In the genomic region with DNA sequence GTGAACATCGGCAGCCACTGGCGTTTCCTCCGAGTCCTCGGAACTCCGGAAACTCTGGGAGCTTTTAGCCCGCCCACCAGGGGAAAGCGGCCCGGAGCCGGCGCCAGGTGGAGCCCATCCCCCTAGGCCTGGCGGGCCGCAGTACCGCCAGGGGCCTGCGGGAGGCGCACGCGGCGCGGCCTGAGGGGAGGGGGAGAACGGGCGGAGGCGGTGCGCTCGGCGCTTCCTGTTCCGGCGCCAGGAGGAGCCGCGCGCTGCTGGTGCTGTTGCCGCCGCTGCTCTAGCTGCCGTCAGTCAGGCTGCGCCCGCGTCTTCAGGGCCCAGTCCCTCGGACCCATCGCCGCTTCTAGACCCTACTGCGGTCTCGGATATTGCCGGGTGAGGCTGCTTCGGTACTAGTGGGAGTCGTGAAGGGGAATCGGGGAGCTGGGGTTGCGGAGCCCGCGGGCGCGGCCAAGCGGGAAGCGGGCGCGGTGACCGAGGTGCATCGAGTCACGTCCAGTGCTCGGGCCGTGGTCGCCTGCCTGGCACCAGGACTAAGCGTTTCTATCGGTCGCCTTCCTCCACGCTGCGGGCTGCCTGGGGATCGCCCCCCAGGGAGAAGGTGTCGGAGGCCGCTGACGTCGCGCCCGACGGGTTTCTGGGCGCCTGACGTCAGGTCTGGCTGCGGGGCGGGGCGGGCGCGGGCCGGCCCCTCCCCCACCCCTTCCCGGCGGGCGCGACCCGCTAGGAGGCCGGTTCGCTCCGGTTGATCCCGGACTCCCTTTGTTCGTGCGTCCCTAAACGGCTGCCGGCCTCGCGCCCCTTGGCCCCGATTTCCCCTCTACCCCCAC, we compare ENCODE assay signal across 8 cellular contexts. TPM values are rescaled to one million over a fixed set of nuclear protein-coding genes. Genes with fewer than 3 reads are reported as not detected.
DNase-seq lines count a peak whose midpoint lies in the region; ATAC-seq and TF ChIP-seq lines count a peak whose summit lies in the region.

A gene (plus strand): TSS at position 222 of the 833 bp plus-strand sequence. CDS start 10,037 bp downstream, outside the sequence.

- peak within 1 kb of the TSS; percentile 99 for H3K27ac ChIP-seq in C4-2B
- peak within 1 kb of the TSS; percentile 97 to 100 for H3K27ac ChIP-seq in liver (ENCODE audit: low read depth in 1 of 2, low read length in 2 of 2)

- TF ChIP-seq CTCF in C4-2B (conservative IDR thresholded peaks at IDR 0.05) (peak; percentile 100), liver (IDR thresholded peaks at IDR 0.05; ENCODE audit: low read depth, low read length, missing input control) (peak; percentile 100)

- H3K9ac ChIP-seq in liver (ENCODE audit: low read depth in 1 of 2, low read length in 2 of 2) = peak within 1 kb of the TSS; percentile 88 to 100

- H3K36me3 ChIP-seq in liver (ENCODE audit: control insufficient read depth in 4 of 4, insufficient read depth in 3 of 4, low read depth in 1 of 4, low read length in 3 of 4) = peaks cover 0 to 4% (median 1%) of the 10 kb centered on the region in 4 donors

- TF ChIP-seq RAD21 in liver (IDR thresholded peaks at IDR 0.05) = peak; percentile 62 to 71

- DNase-seq in NCI-H748 (lab: John Stamatoyannopoulos, UW; ENCODE audit: unreplicated experiment) (peak; percentile 91), dermis blood vessel endothelial cell (peak; percentile 97)
- DNase-seq in activated CD4-positive, alpha-beta T cell treated with anti-CD3 and anti-CD28 coated beads, Interleukin-2, amount 50 U/mL, for 24 hours (ENCODE audit: low read depth in 1 of 2, low spot score in 1 of 2) = peak; percentile 78 to 86
- DNase-seq in stimulated activated CD4-positive, alpha-beta T cell treated with anti-CD3 and anti-CD28 coated beads, Interleukin-4, amount 100 ng/mL, for 24 hours = peak; percentile 89

- under 1% methylated on average over 97 of the region's 97 CpGs for WGBS in liver

- no peaks in the 10 kb centered on the region for H3K27me3 ChIP-seq in liver (ENCODE audit: control insufficient read depth in 4 of 4, insufficient read depth in 4 of 4, low read length in 3 of 4)

- H3K4me3 ChIP-seq in liver (ENCODE audit: low read depth in 1 of 3, low read length in 3 of 3) = peak within 1 kb of the TSS; percentile 76 to 96 (median 92)

- H3K4me1 ChIP-seq in liver (ENCODE audit: control insufficient read depth in 4 of 4, insufficient read depth in 4 of 4, low read length in 3 of 4) = peaks cover 8 to 17% (median 14%) of the 10 kb centered on the region in 4 donors

- peak; percentile 87 for ATAC-seq in GM19351 (IDR thresholded peaks at IDR 0.05; ENCODE audit: unreplicated experiment)
- peak; percentile 93 for ATAC-seq in HG03521 (IDR thresholded peaks at IDR 0.05; ENCODE audit: unreplicated experiment)

- H3K9me3 ChIP-seq in liver (ENCODE audit: control insufficient read depth in 4 of 4, low read length in 3 of 4) = no peaks in the 10 kb centered on the region

TF ChIP-seq in liver, 16 proteins besides CTCF, POLR2A, EP300 and RAD21:
- TF ChIP-seq JUND (IDR thresholded peaks at IDR 0.05) (no peak), GABPA (IDR thresholded peaks at IDR 0.05 in 1 of 2, conservative IDR thresholded peaks at IDR 0.05 in 1 of 2) (peak; percentile 56 to 86), TAF1 (conservative IDR thresholded peaks at IDR 0.05) (peak; percentile 89), YY1 (IDR thresholded peaks at IDR 0.05) (peak; percentile 75), EGR1 (IDR thresholded peaks at IDR 0.05; ENCODE audit: low read depth in 2 of 2) (peak; percentile 69), HNF4A (conservative IDR thresholded peaks at IDR 0.05) (peak in 1 of 2 donors; percentile 6), NR2F2 (IDR thresholded peaks at IDR 0.05) (no peak), RXRA (IDR thresholded peaks at IDR 0.05) (peak in 1 of 2 donors; percentile 26), SP1 (IDR thresholded peaks at IDR 0.05) (peak; percentile 71)
- TF ChIP-seq, protein P1, sequence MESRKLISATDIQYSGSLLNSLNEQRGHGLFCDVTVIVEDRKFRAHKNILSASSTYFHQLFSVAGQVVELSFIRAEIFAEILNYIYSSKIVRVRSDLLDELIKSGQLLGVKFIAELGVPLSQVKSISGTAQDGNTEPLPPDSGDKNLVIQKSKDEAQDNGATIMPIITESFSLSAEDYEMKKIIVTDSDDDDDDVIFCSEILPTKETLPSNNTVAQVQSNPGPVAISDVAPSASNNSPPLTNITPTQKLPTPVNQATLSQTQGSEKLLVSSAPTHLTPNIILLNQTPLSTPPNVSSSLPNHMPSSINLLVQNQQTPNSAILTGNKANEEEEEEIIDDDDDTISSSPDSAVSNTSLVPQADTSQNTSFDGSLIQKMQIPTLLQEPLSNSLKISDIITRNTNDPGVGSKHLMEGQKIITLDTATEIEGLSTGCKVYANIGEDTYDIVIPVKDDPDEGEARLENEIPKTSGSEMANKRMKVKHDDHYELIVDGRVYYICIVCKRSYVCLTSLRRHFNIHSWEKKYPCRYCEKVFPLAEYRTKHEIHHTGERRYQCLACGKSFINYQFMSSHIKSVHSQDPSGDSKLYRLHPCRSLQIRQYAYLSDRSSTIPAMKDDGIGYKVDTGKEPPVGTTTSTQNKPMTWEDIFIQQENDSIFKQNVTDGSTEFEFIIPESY (IDR thresholded peaks at IDR 0.05) = no peak
- TF ChIP-seq, protein P2, sequence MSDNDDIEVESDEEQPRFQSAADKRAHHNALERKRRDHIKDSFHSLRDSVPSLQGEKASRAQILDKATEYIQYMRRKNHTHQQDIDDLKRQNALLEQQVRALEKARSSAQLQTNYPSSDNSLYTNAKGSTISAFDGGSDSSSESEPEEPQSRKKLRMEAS (IDR thresholded peaks at IDR 0.05) = peak; percentile 41
- TF ChIP-seq, protein P3, sequence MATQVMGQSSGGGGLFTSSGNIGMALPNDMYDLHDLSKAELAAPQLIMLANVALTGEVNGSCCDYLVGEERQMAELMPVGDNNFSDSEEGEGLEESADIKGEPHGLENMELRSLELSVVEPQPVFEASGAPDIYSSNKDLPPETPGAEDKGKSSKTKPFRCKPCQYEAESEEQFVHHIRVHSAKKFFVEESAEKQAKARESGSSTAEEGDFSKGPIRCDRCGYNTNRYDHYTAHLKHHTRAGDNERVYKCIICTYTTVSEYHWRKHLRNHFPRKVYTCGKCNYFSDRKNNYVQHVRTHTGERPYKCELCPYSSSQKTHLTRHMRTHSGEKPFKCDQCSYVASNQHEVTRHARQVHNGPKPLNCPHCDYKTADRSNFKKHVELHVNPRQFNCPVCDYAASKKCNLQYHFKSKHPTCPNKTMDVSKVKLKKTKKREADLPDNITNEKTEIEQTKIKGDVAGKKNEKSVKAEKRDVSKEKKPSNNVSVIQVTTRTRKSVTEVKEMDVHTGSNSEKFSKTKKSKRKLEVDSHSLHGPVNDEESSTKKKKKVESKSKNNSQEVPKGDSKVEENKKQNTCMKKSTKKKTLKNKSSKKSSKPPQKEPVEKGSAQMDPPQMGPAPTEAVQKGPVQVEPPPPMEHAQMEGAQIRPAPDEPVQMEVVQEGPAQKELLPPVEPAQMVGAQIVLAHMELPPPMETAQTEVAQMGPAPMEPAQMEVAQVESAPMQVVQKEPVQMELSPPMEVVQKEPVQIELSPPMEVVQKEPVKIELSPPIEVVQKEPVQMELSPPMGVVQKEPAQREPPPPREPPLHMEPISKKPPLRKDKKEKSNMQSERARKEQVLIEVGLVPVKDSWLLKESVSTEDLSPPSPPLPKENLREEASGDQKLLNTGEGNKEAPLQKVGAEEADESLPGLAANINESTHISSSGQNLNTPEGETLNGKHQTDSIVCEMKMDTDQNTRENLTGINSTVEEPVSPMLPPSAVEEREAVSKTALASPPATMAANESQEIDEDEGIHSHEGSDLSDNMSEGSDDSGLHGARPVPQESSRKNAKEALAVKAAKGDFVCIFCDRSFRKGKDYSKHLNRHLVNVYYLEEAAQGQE (IDR thresholded peaks at IDR 0.05) = peak; percentile 76

RNA-seq across cellular contexts. Expression of the gene that starts here (rescaled TPM):
- total RNA-seq in dermis blood vessel endothelial cell = 22.5 and 35.2 TPM in 2 replicates
- 10 to 100 TPM; 11.8 to 15.5 TPM for total RNA-seq in liver
- 10 to 100 TPM; 19.8 to 25.2 TPM for polyA plus RNA-seq in liver

Comparison
In these comparisons a context has a peak if more than half of its experiments do, and no peak if none do; other contexts are left out.
1. Peak in every context shown above with its lines: DNase-seq, ATAC-seq, H3K4me3 ChIP-seq and H3K27ac ChIP-seq.